In genomic region chr1:62849031-62849430, GRCh38 we compare ENCODE assay signal across 15 cellular contexts.
DNase-seq lines count a peak whose midpoint lies in the region; ATAC-seq and TF ChIP-seq lines count a peak whose summit lies in the region.
"Had no signal": no experiment of that assay in that cellular context is flagged by ENCODE, and none has a peak within 500 bp of the region (broad histone marks: within the 10 kb centered on the region; RNA-seq: fewer than 3 reads in every experiment).

No MANE protein-coding gene starts in this region.

- intact Hi-C loops in PC-3 (cut with micrococcal nuclease), result no loop called here
- intact Hi-C loops in heart left ventricle (cut with DNase I), result loop anchor here in 4 of 10 donors (10.0 kb wide), 4 partner anchors 306 to 686 kb away; partner anchors contain the start of genes EFCAB7 (in 2 of the 4) and ITGB3BP (in 2 of the 4)
- intact Hi-C loops in activated CD4-positive, alpha-beta memory T cell treated with anti-CD3 and anti-CD28 coated beads for 36 hours (cut with micrococcal nuclease), result loop anchor here (10.0 kb wide), 1 partner anchor 586 kb away; no protein-coding TSS in a partner anchor

- no peak overlapping the region for H3K4me2 ChIP-seq in PC-3 (ENCODE audit: low read length)

- no peaks in the 10 kb centered on the region for H3K4me1 Mint-ChIP-seq in stimulated activated effector memory CD8-positive, alpha-beta T cell treated with anti-CD3 and anti-CD28 coated beads, Interleukin-12 subunit alpha, Interleukin-12 subunit beta, amount 100 ng/mL, for 72 hours
- H3K4me1 Mint-ChIP-seq in progenitor cell of endocrine pancreas (ENCODE audit: low read depth), result no peaks in the 10 kb centered on the region
- H3K4me1 Mint-ChIP-seq in activated CD4-positive, alpha-beta memory T cell treated with anti-CD3 and anti-CD28 coated beads for 36 hours (ENCODE audit: low read depth), result no peaks in the 10 kb centered on the region

- no peaks in the 10 kb centered on the region for H3K27me3 Mint-ChIP-seq in progenitor cell of endocrine pancreas
- no peaks in the 10 kb centered on the region for H3K27me3 Mint-ChIP-seq in activated CD4-positive, alpha-beta memory T cell treated with anti-CD3 and anti-CD28 coated beads for 36 hours
- H3K27me3 Mint-ChIP-seq: effector memory CD8-positive, alpha-beta T cell; naive B cell had no signal

- DNase-seq in BE2C (no peak), PC-3 (peak; percentile 37), fibroblast of pulmonary artery (ENCODE audit: low read depth) (no peak), progenitor cell of endocrine pancreas (ENCODE audit: low spot score, unreplicated experiment) (no peak), heart left ventricle (no peak)
- no peak for DNase-seq in stimulated activated effector memory CD8-positive, alpha-beta T cell treated with anti-CD3 and anti-CD28 coated beads, Interleukin-12 subunit alpha, Interleukin-12 subunit beta, amount 100 ng/mL, for 72 hours (ENCODE audit: low spot score in 2 of 2)
- no peak for DNase-seq in activated CD4-positive, alpha-beta memory T cell treated with anti-CD3 and anti-CD28 coated beads for 36 hours
- DNase-seq: activated naive CD4-positive, alpha-beta T cell; effector memory CD8-positive, alpha-beta T cell; naive B cell; stimulated activated naive CD4-positive, alpha-beta T cell; T-helper 9 cell; uterus had no signal

- no peaks in the 10 kb centered on the region for H3K36me3 ChIP-seq in BE2C
- H3K36me3 ChIP-seq in HEK293 (ENCODE audit: control insufficient read depth in 2 of 2, insufficient read depth in 1 of 2, low read length in 2 of 2), result peaks cover 0 to 4% of the 10 kb centered on the region in 2 experiments
- no peaks in the 10 kb centered on the region for H3K36me3 ChIP-seq in PC-3 (ENCODE audit: low read depth, low read length)
- peaks cover 0 to 33% (median 9%) of the 10 kb centered on the region in 9 donors for H3K36me3 ChIP-seq in heart left ventricle
- H3K36me3 ChIP-seq: uterus had no signal

- no peaks in the 10 kb centered on the region for H4K20me1 ChIP-seq in PC-3 (ENCODE audit: low read length)

- H3K9ac ChIP-seq in PC-3 (ENCODE audit: low read length), result no peak overlapping the region

- H3K9me2 ChIP-seq in PC-3 (replicated peaks; ENCODE audit: low read length), result no peaks in the 10 kb centered on the region

- CTCF ChIA-PET in HEK293 (lab: Yijun Ruan, JAX) (interaction anchor here (0.6 to 0.8 kb wide), 3 partner anchors 106 to 410 kb away, joined by 4 to 6 read pairs (median 4); no protein-coding TSS in a partner anchor), PC-3 (lab: Charles Lee) (no interaction called here)
- CTCF ChIA-PET in activated CD4-positive, alpha-beta memory T cell treated with anti-CD3 and anti-CD28 coated beads for 36 hours (lab: Charles Lee), result interaction anchor here (1.1 to 1.2 kb wide), 2 partner anchors 10 to 300 kb away, joined by 3 to 4 read pairs; no protein-coding TSS in a partner anchor

- H3F3A ChIP-seq in PC-3 (ENCODE audit: low read length, unreplicated experiment), result no peaks in the 10 kb centered on the region

- H3K27me3 ChIP-seq in BE2C, result no peaks in the 10 kb centered on the region
- no peaks in the 10 kb centered on the region for H3K27me3 ChIP-seq in PC-3 (ENCODE audit: low read length)
- no peaks in the 10 kb centered on the region for H3K27me3 ChIP-seq in heart left ventricle
- H3K27me3 ChIP-seq: uterus had no signal

- BruUV-seq in PC-3 (replicated peaks; lab: Mats Ljungman, UMichigan), result no TSS peak

- POLR2A ChIA-PET in HEK293 (lab: Yijun Ruan, JAX) (no interaction called here), PC-3 (lab: Charles Lee; ENCODE audit: unreplicated experiment) (no interaction called here)
- POLR2A ChIA-PET in activated CD4-positive, alpha-beta memory T cell treated with anti-CD3 and anti-CD28 coated beads for 36 hours (lab: Charles Lee), result no interaction called here

- TF ChIP-seq POLR2A in heart left ventricle (IDR thresholded peaks at IDR 0.05), result no peak

- no peak overlapping the region for H2AFZ ChIP-seq in PC-3 (ENCODE audit: low read length)

- H3K9me3 ChIP-seq in BE2C (no peaks in the 10 kb centered on the region), HEK293 (ENCODE audit: control insufficient read depth, insufficient read depth, low read depth, low read length) (no peaks in the 10 kb centered on the region), PC-3 (ENCODE audit: low read length) (no peaks in the 10 kb centered on the region), heart left ventricle (no peaks in the 10 kb centered on the region)
- H3K9me3 ChIP-seq: uterus had no signal

- ATAC-seq in PC-3 (peak; percentile 48; the same call in 1 of the 2 replicates), heart left ventricle (no peak)
- ATAC-seq in stimulated activated effector memory CD8-positive, alpha-beta T cell treated with anti-CD3 and anti-CD28 coated beads, Interleukin-12 subunit alpha, Interleukin-12 subunit beta, amount 100 ng/mL, for 72 hours, result no peak
- ATAC-seq: effector memory CD8-positive, alpha-beta T cell; Right ventricle myocardium inferior had no signal

- H3K4me3 ChIP-seq in BE2C (ENCODE audit: low read depth, low read length), result no peak overlapping the region
- H3K4me3 ChIP-seq in HEK293 (ENCODE audit: low read depth, low read length), result no peak overlapping the region
- no peak overlapping the region for H3K4me3 ChIP-seq in PC-3 (ENCODE audit: low read length)
- H3K4me3 ChIP-seq in fibroblast of pulmonary artery (replicated peaks; ENCODE audit: low read depth, low read length), result no peak overlapping the region
- H3K4me3 ChIP-seq in heart left ventricle, result no peak overlapping the region
- H3K4me3 ChIP-seq: uterus had no signal

- WGBS in heart left ventricle, 4 donors, result 81 to 87% (median 81%) methylated on average over 4 of the region's 4 CpGs

- no peak overlapping the region for H3K4me3 Mint-ChIP-seq in stimulated activated effector memory CD8-positive, alpha-beta T cell treated with anti-CD3 and anti-CD28 coated beads, Interleukin-12 subunit alpha, Interleukin-12 subunit beta, amount 100 ng/mL, for 72 hours
- H3K4me3 Mint-ChIP-seq in progenitor cell of endocrine pancreas (ENCODE audit: low read depth), result no peak overlapping the region
- no peak overlapping the region for H3K4me3 Mint-ChIP-seq in activated CD4-positive, alpha-beta memory T cell treated with anti-CD3 and anti-CD28 coated beads for 36 hours
- H3K4me3 Mint-ChIP-seq: effector memory CD8-positive, alpha-beta T cell; naive B cell had no signal

- no peaks in the 10 kb centered on the region for H3K4me1 ChIP-seq in BE2C
- no peaks in the 10 kb centered on the region for H3K4me1 ChIP-seq in HEK293 (ENCODE audit: control insufficient read depth, insufficient read depth, low read length)
- no peaks in the 10 kb centered on the region for H3K4me1 ChIP-seq in PC-3 (ENCODE audit: insufficient read depth, low read length)
- no peaks in the 10 kb centered on the region for H3K4me1 ChIP-seq in heart left ventricle
- H3K4me1 ChIP-seq: uterus had no signal

- no peaks in the 10 kb centered on the region for H3K79me2 ChIP-seq in PC-3 (ENCODE audit: low read length)

- no peak overlapping the region for H3K27ac Mint-ChIP-seq in stimulated activated effector memory CD8-positive, alpha-beta T cell treated with anti-CD3 and anti-CD28 coated beads, Interleukin-12 subunit alpha, Interleukin-12 subunit beta, amount 100 ng/mL, for 72 hours
- no peak overlapping the region for H3K27ac Mint-ChIP-seq in progenitor cell of endocrine pancreas
- no peak overlapping the region for H3K27ac Mint-ChIP-seq in activated CD4-positive, alpha-beta memory T cell treated with anti-CD3 and anti-CD28 coated beads for 36 hours
- H3K27ac Mint-ChIP-seq: effector memory CD8-positive, alpha-beta T cell had no signal

- no peaks in the 10 kb centered on the region for H3K9me3 Mint-ChIP-seq in stimulated activated effector memory CD8-positive, alpha-beta T cell treated with anti-CD3 and anti-CD28 coated beads, Interleukin-12 subunit alpha, Interleukin-12 subunit beta, amount 100 ng/mL, for 72 hours
- H3K9me3 Mint-ChIP-seq in progenitor cell of endocrine pancreas (ENCODE audit: low read depth), result no peaks in the 10 kb centered on the region
- H3K9me3 Mint-ChIP-seq in activated CD4-positive, alpha-beta memory T cell treated with anti-CD3 and anti-CD28 coated beads for 36 hours, result no peaks in the 10 kb centered on the region
- H3K9me3 Mint-ChIP-seq: effector memory CD8-positive, alpha-beta T cell; naive B cell had no signal

- no peak overlapping the region for H3K27ac ChIP-seq in HEK293 (ENCODE audit: extremely low read depth, low read depth, low read length)
- no peak overlapping the region for H3K27ac ChIP-seq in PC-3 (ENCODE audit: low read length)
- no peak overlapping the region for H3K27ac ChIP-seq in heart left ventricle
- H3K27ac ChIP-seq: uterus had no signal

- H3K36me3 Mint-ChIP-seq in stimulated activated effector memory CD8-positive, alpha-beta T cell treated with anti-CD3 and anti-CD28 coated beads, Interleukin-12 subunit alpha, Interleukin-12 subunit beta, amount 100 ng/mL, for 72 hours, result no peaks in the 10 kb centered on the region
- H3K36me3 Mint-ChIP-seq in progenitor cell of endocrine pancreas (ENCODE audit: insufficient read depth), result peaks cover 2% of the 10 kb centered on the region
- H3K36me3 Mint-ChIP-seq in activated CD4-positive, alpha-beta memory T cell treated with anti-CD3 and anti-CD28 coated beads for 36 hours, result no peaks in the 10 kb centered on the region

- TF ChIP-seq CTCF in BE2C (IDR thresholded peaks at IDR 0.05; ENCODE audit: low read depth, low read length) (peak; percentile 29), HEK293 (tag by site-specific recombination; IDR thresholded peaks at IDR 0.05) (no peak), PC-3 (conservative IDR thresholded peaks at IDR 0.05; ENCODE audit: low read depth, low read length) (peak; percentile 59), fibroblast of pulmonary artery (IDR thresholded peaks at IDR 0.05; ENCODE audit: low read length, missing control alignments) (peak; percentile 18), progenitor cell of endocrine pancreas (IDR thresholded peaks at IDR 0.05; ENCODE audit: unreplicated experiment) (no peak), heart left ventricle (IDR thresholded peaks at IDR 0.05) (no peak)

TF ChIP-seq in HEK293, 187 proteins besides CTCF, POLR2A, EP300 and RAD21:
- TF ChIP-seq ZNF677 (tag by site-specific recombination; IDR thresholded peaks at IDR 0.05) (no peak), ZBTB20 (tag by site-specific recombination; IDR thresholded peaks at IDR 0.05) (no peak), ZNF654 (tag by site-specific recombination; IDR thresholded peaks at IDR 0.05; ENCODE audit: low read depth) (peak; percentile 8; the same call in 1 of the 2 replicates), ZSCAN18 (tag by site-specific recombination; IDR thresholded peaks at IDR 0.05) (no peak)
TF ChIP-seq in HEK293: peak in this region for 1.

Comparison
In these comparisons a context has a peak if more than half of its experiments do, and no peak if none do; other contexts are left out.
1. CTCF ChIP-seq: peak in BE2C (single experiment), PC-3 (single experiment) and fibroblast of pulmonary artery (single experiment); none in HEK293 (single experiment), progenitor cell of endocrine pancreas (single experiment) and heart left ventricle (0 of 12).